ENCODE assay signal across 9 cellular contexts in the genomic region with DNA sequence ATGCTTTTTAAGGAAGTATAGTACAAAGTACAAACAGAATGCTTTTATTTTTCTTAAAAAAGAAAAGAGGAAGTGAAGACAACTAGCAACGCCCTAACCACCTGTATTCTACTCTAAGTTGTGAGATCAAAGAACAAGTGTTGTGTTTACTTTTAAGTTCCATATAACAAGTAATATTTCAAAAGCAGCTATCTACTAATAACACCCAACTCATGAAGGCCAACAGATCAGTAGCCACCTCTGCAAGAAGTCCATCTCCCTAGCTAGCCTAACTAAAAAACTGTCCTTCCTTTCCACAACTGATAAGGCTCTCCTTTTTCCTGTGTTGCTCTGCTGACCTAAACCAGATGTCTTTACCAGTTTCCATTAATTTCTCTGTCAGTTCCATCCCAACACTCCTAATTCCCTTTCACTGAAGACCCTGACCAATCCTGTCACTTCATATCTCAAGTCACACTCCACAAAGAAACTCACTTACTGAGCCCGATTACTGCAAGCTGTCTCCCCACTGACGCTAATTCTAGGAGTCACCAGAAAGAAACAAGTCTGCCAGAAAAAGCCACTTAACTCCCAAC. TPM values are rescaled to one million over a fixed set of nuclear protein-coding genes. Genes with fewer than 3 reads are reported as not detected.
DNase-seq lines count a peak whose midpoint lies in the region; ATAC-seq and TF ChIP-seq lines count a peak whose summit lies in the region.
"Had no signal": no experiment of that assay in that cellular context is flagged by ENCODE, and none has a peak within 500 bp of the region (broad histone marks: within the 10 kb centered on the region; RNA-seq: fewer than 3 reads in every experiment).

No MANE protein-coding gene starts in this region.

- H3K36me3 ChIP-seq in upper lobe of right lung (peaks cover 16% of the 10 kb centered on the region), neuronal stem cell (replicated peaks in 1 of 2; ENCODE audit: control insufficient read depth in 2 of 2, insufficient read depth in 2 of 2, low read length in 2 of 2) (peaks cover 0 to 52% of the 10 kb centered on the region in 2 donors)

- H3K4ac ChIP-seq in neuronal stem cell (ENCODE audit: low read length) (no peak overlapping the region), H9 (ENCODE audit: low read depth, low read length) (no peak overlapping the region)

- BruUV-seq in Calu3 (replicated peaks; lab: Mats Ljungman, UMichigan), result no TSS peak

- DNase-seq in Calu3 (no peak), upper lobe of right lung (no peak), neuronal stem cell (ENCODE audit: low spot score) (no peak), lower leg skin (ENCODE audit: low spot score in 2 of 2) (no peak), H9 (no peak)
- DNase-seq in activated T-helper 1 cell treated with anti-CD3 and anti-CD28 coated beads, Interleukin-12 subunit alpha, Interleukin-12 subunit beta, Interleukin-2, Interleukin-4 antibody, amounts not matched to agents 30 ng/mL and 10 ng/mL and 1 ng/mL, durations not matched to agents 14 hours and 24 hours and 36 hours (ENCODE audit: low spot score), result no peak

- no peaks in the 10 kb centered on the region for H4K20me1 ChIP-seq in H9 (ENCODE audit: control insufficient read depth, insufficient read depth, insufficient read length)

- no peak overlapping the region for H2BK120ac ChIP-seq in neuronal stem cell (ENCODE audit: low read depth, low read length)
- H2BK120ac ChIP-seq in H9 (ENCODE audit: low read depth, low read length, poor library complexity, severe bottlenecking), result no peak overlapping the region

- H3K4me2 ChIP-seq in neuronal stem cell (ENCODE audit: insufficient read depth, low read length, poor library complexity, severe bottlenecking), result no peak overlapping the region
- H3K4me2 ChIP-seq in H9 (ENCODE audit: insufficient read depth, insufficient read length, low read length), result no peak overlapping the region

- H3K36me3 Mint-ChIP-seq in Calu3 (ENCODE audit: insufficient read depth, unreplicated experiment), result peaks cover 30% of the 10 kb centered on the region
- H3K36me3 Mint-ChIP-seq in activated T-helper 1 cell treated with anti-CD3 and anti-CD28 coated beads, Interleukin-12 subunit alpha, Interleukin-12 subunit beta, Interleukin-2, Interleukin-4 antibody, amounts not matched to agents 30 ng/mL and 10 ng/mL and 1 ng/mL, durations not matched to agents 14 hours and 24 hours and 36 hours (ENCODE audit: low read depth), result peaks cover 28% of the 10 kb centered on the region
- peaks cover 10 to 18% (median 16%) of the 10 kb centered on the region in 3 experiments; a peak in 6 of 7 replicates for H3K36me3 Mint-ChIP-seq in H9 (ENCODE audit: insufficient read depth in 1 of 3, low read depth in 3 of 3)

- H3K14ac ChIP-seq in neuronal stem cell (ENCODE audit: low read length), result no peak overlapping the region
- H3K14ac ChIP-seq in H9 (ENCODE audit: insufficient read depth, low read length), result no peak overlapping the region

- H3K79me1 ChIP-seq in neuronal stem cell (ENCODE audit: low read depth, low read length) (no peaks in the 10 kb centered on the region), H9 (ENCODE audit: insufficient read depth, low read depth, low read length, poor library complexity, severe bottlenecking) (peaks cover 9% of the 10 kb centered on the region)

- ATAC-seq in GM19463 (IDR thresholded peaks at IDR 0.05; ENCODE audit: unreplicated experiment), result peak; percentile 90
- peak; percentile 58 for ATAC-seq in HG03460 (IDR thresholded peaks at IDR 0.05; ENCODE audit: unreplicated experiment)
- ATAC-seq in upper lobe of right lung, result no peak

- H3K27ac ChIP-seq in upper lobe of right lung (no peak overlapping the region), neuronal stem cell (replicated peaks; ENCODE audit: low read length) (no peak overlapping the region), H9 (ENCODE audit: insufficient read length, low read depth, low read length) (no peak overlapping the region)

- no peak overlapping the region for H2AK5ac ChIP-seq in neuronal stem cell (ENCODE audit: low read depth, low read length)
- no peak overlapping the region for H2AK5ac ChIP-seq in H9 (ENCODE audit: insufficient read length, low read length)

- H2BK15ac ChIP-seq in neuronal stem cell (ENCODE audit: low read length) (no peak overlapping the region), H9 (ENCODE audit: low read depth, low read length) (no peak overlapping the region)

- H3K56ac ChIP-seq in H9 (ENCODE audit: insufficient read length, low read depth, low read length), result no peak overlapping the region

- CTCF ChIA-PET in Calu3 (lab: Charles Lee), result interaction anchor here (0.6 to 1.1 kb wide), 3 partner anchors 8 to 189 kb away, joined by 3 to 4 read pairs (median 4); no protein-coding TSS in a partner anchor

- TF ChIP-seq CTCF in Calu3 (IDR thresholded peaks at IDR 0.05; ENCODE audit: unreplicated experiment) (no peak), upper lobe of right lung (IDR thresholded peaks at IDR 0.05) (no peak), lower leg skin (IDR thresholded peaks at IDR 0.05) (no peak), H9 (conservative IDR thresholded peaks at IDR 0.05) (no peak)

- H2AFZ ChIP-seq in neuronal stem cell (ENCODE audit: low read length) (no peak overlapping the region), H9 (ENCODE audit: low read length) (no peak overlapping the region)

- peaks cover 2% of the 10 kb centered on the region; the same call in 1 of the 2 replicates for H3K79me2 ChIP-seq in H9 (ENCODE audit: insufficient read depth, low read length)

- H2BK12ac ChIP-seq in neuronal stem cell (ENCODE audit: low read length) (no peak overlapping the region), H9 (ENCODE audit: insufficient read length, low read depth, low read length) (no peak overlapping the region)

- H3K9ac ChIP-seq in neuronal stem cell (ENCODE audit: low read depth, low read length, poor library complexity) (no peak overlapping the region), H9 (ENCODE audit: extremely low read depth, insufficient read length, low read length) (no peak overlapping the region)

- no peaks in the 10 kb centered on the region for H3K9me3 ChIP-seq in upper lobe of right lung
- peaks cover 0 to 8% of the 10 kb centered on the region in 2 donors for H3K9me3 ChIP-seq in neuronal stem cell (replicated peaks in 1 of 2; ENCODE audit: control insufficient read depth in 2 of 2, insufficient read depth in 1 of 2, low read depth in 1 of 2, low read length in 2 of 2)
- no peaks in the 10 kb centered on the region for H3K9me3 ChIP-seq in H9 (ENCODE audit: control insufficient read depth, low read depth, low read length)

- H3K23ac ChIP-seq in neuronal stem cell (ENCODE audit: low read depth, low read length, poor library complexity) (no peak overlapping the region), H9 (ENCODE audit: insufficient read length, low read depth, low read length) (no peak overlapping the region)

- H3K27ac Mint-ChIP-seq in Calu3 (ENCODE audit: unreplicated experiment), result peak overlapping the region; percentile 37
- peak overlapping the region; percentile 54 for H3K27ac Mint-ChIP-seq in activated T-helper 1 cell treated with anti-CD3 and anti-CD28 coated beads, Interleukin-12 subunit alpha, Interleukin-12 subunit beta, Interleukin-2, Interleukin-4 antibody, amounts not matched to agents 30 ng/mL and 10 ng/mL and 1 ng/mL, durations not matched to agents 14 hours and 24 hours and 36 hours
- H3K27ac Mint-ChIP-seq in H9, result peak overlapping the region in 1 of 3 experiments; percentile 49; a peak in 2 of 7 replicates

- no peak overlapping the region for H4K5ac ChIP-seq in H9 (ENCODE audit: insufficient read length, low read depth, low read length)

- H2BK20ac ChIP-seq in H9 (ENCODE audit: low read depth, low read length, poor library complexity, severe bottlenecking), result no peak overlapping the region

- H2BK5ac ChIP-seq in neuronal stem cell (ENCODE audit: low read length) (no peak overlapping the region), H9 (ENCODE audit: insufficient read length, low read length) (no peak overlapping the region)

- H3K27me3 Mint-ChIP-seq in Calu3 (ENCODE audit: unreplicated experiment) (no peaks in the 10 kb centered on the region), H9 (ENCODE audit: low read depth) (no peaks in the 10 kb centered on the region)
- no peaks in the 10 kb centered on the region for H3K27me3 Mint-ChIP-seq in activated T-helper 1 cell treated with anti-CD3 and anti-CD28 coated beads, Interleukin-12 subunit alpha, Interleukin-12 subunit beta, Interleukin-2, Interleukin-4 antibody, amounts not matched to agents 30 ng/mL and 10 ng/mL and 1 ng/mL, durations not matched to agents 14 hours and 24 hours and 36 hours (ENCODE audit: insufficient read depth)

- TF ChIP-seq POLR2A in lower leg skin (IDR thresholded peaks at IDR 0.05), result no peak

- H3K27me3 ChIP-seq in upper lobe of right lung, result no peaks in the 10 kb centered on the region
- H3K27me3 ChIP-seq in neuronal stem cell (ENCODE audit: control insufficient read depth in 3 of 3, insufficient read depth in 3 of 3, low read depth in 1 of 3, low read length in 3 of 3), result no peaks in the 10 kb centered on the region
- H3K27me3 ChIP-seq in H9 (ENCODE audit: insufficient read depth, low read length), result no peaks in the 10 kb centered on the region

- H3K4me3 Mint-ChIP-seq in Calu3 (ENCODE audit: low read depth, unreplicated experiment) (no peak overlapping the region), H9 (no peak overlapping the region)
- H3K4me3 Mint-ChIP-seq in activated T-helper 1 cell treated with anti-CD3 and anti-CD28 coated beads, Interleukin-12 subunit alpha, Interleukin-12 subunit beta, Interleukin-2, Interleukin-4 antibody, amounts not matched to agents 30 ng/mL and 10 ng/mL and 1 ng/mL, durations not matched to agents 14 hours and 24 hours and 36 hours, result peak overlapping the region; percentile 19

- no peak overlapping the region for H4K91ac ChIP-seq in neuronal stem cell (ENCODE audit: low read depth, low read length, poor library complexity)
- no peak overlapping the region for H4K91ac ChIP-seq in H9 (ENCODE audit: insufficient read length, low read depth, low read length)

- no peak overlapping the region for H3K4me3 ChIP-seq in upper lobe of right lung
- H3K4me3 ChIP-seq in neuronal stem cell (ENCODE audit: low read length in 2 of 2), result no peak overlapping the region
- no peak overlapping the region for H3K4me3 ChIP-seq in lower leg skin (ENCODE audit: low read depth, poor library complexity, severe bottlenecking)
- H3K4me3 ChIP-seq: skin epidermis had no signal

- H3K9me3 Mint-ChIP-seq in Calu3 (ENCODE audit: low read depth, unreplicated experiment) (no peaks in the 10 kb centered on the region), H9 (no peaks in the 10 kb centered on the region)
- H3K9me3 Mint-ChIP-seq in activated T-helper 1 cell treated with anti-CD3 and anti-CD28 coated beads, Interleukin-12 subunit alpha, Interleukin-12 subunit beta, Interleukin-2, Interleukin-4 antibody, amounts not matched to agents 30 ng/mL and 10 ng/mL and 1 ng/mL, durations not matched to agents 14 hours and 24 hours and 36 hours, result no peaks in the 10 kb centered on the region

- H3K4me1 Mint-ChIP-seq in Calu3 (ENCODE audit: low read depth, unreplicated experiment) (peaks cover 26% of the 10 kb centered on the region), H9 (peaks cover 10 to 14% of the 10 kb centered on the region in 2 experiments)
- H3K4me1 Mint-ChIP-seq in activated T-helper 1 cell treated with anti-CD3 and anti-CD28 coated beads, Interleukin-12 subunit alpha, Interleukin-12 subunit beta, Interleukin-2, Interleukin-4 antibody, amounts not matched to agents 30 ng/mL and 10 ng/mL and 1 ng/mL, durations not matched to agents 14 hours and 24 hours and 36 hours (ENCODE audit: low read depth), result peaks cover 43% of the 10 kb centered on the region

- H3K23me2 ChIP-seq in H9 (ENCODE audit: insufficient read length, low read depth, low read length, poor library complexity, severe bottlenecking), result no peaks in the 10 kb centered on the region

- H4K8ac ChIP-seq in neuronal stem cell (ENCODE audit: low read depth, low read length), result no peak overlapping the region
- H4K8ac ChIP-seq in H9 (replicated peaks; ENCODE audit: insufficient read length, low read depth, low read length), result no peak overlapping the region

- H3K4me1 ChIP-seq in upper lobe of right lung (peaks cover 21% of the 10 kb centered on the region), neuronal stem cell (ENCODE audit: control insufficient read depth in 2 of 2, insufficient read depth in 1 of 2, low read depth in 1 of 2, low read length in 2 of 2) (no peaks in the 10 kb centered on the region), H9 (ENCODE audit: insufficient read depth, low read length) (no peaks in the 10 kb centered on the region)

- intact Hi-C loops in Calu3 (cut with micrococcal nuclease; ENCODE audit: unreplicated experiment), result no loop called here
- intact Hi-C loops in activated T-helper 1 cell treated with anti-CD3 and anti-CD28 coated beads, Interleukin-12 subunit alpha, Interleukin-12 subunit beta, Interleukin-2, Interleukin-4 antibody, amounts not matched to agents 30 ng/mL and 10 ng/mL and 1 ng/mL, durations not matched to agents 14 hours and 24 hours and 36 hours (cut with micrococcal nuclease), result no loop called here
- intact Hi-C loops in upper lobe of right lung (cut with DNase I), result no loop called here
- intact Hi-C loops in lower leg skin (cut with DNase I; ENCODE audit: low total_unique reads), result no loop called here

- no CpG with 5 or more reads among the region's 3 CpGs for WGBS in neuronal stem cell (ENCODE audit: extremely low coverage in 2 of 2, insufficient read length in 2 of 2, insufficient replicate concordance in 1 of 2), 2 donors
- WGBS in lower leg skin, 2 donors, result 71 to 72% methylated on average over 3 of the region's 3 CpGs
- no CpG with 5 or more reads among the region's 3 CpGs for WGBS in H9 (ENCODE audit: extremely low coverage, insufficient read length, low lambda C conversion rate)

- H3K18ac ChIP-seq in neuronal stem cell (ENCODE audit: low read length) (no peak overlapping the region), H9 (ENCODE audit: insufficient read length, low read depth, low read length) (no peak overlapping the region)

- H3T11ph ChIP-seq in H9 (ENCODE audit: low read length), result no peak overlapping the region

RNA-seq across cellular contexts. Expression of a gene that starts 26.9 kb away (rescaled TPM):
- total RNA-seq in Calu3 (2022) (113 and 118 TPM in 2 replicates), upper lobe of right lung (84.4 TPM), lower leg skin (10 to 100 TPM; 31.9 to 47.6 (median 45.5) TPM), H9 (2021) (26.4 and 27.2 TPM in 2 replicates)
- 57.7 and 58.7 TPM in 2 replicates for total RNA-seq in activated T-helper 1 cell treated with anti-CD3 and anti-CD28 coated beads, Interleukin-12 subunit alpha, Interleukin-12 subunit beta, Interleukin-2, Interleukin-4 antibody, amounts not matched to agents 30 ng/mL and 10 ng/mL and 1 ng/mL, durations not matched to agents 14 hours and 24 hours and 36 hours
- 25.6 TPM for polyA plus RNA-seq in neuronal stem cell (2013, experiment 1 of 2)
- 30.2 TPM for polyA plus RNA-seq in neuronal stem cell (2013, experiment 2 of 2)
